10 cellular contexts compared by ENCODE assay signal in genomic region chr1:226603030-226603960, GRCh38. TPM values are rescaled to one million over a fixed set of nuclear protein-coding genes. Genes with fewer than 3 reads are reported as not detected.
DNase-seq lines count a peak whose midpoint lies in the region; ATAC-seq and TF ChIP-seq lines count a peak whose summit lies in the region.
"Had no signal": no experiment of that assay in that cellular context is flagged by ENCODE, and none has a peak within 500 bp of the region (broad histone marks: within the 10 kb centered on the region; RNA-seq: fewer than 3 reads in every experiment).

No MANE protein-coding gene starts in this region.

- TF ChIP-seq CTCF in AG10803 (conservative IDR thresholded peaks at IDR 0.05; ENCODE audit: low read length) (no peak), fibroblast of lung (conservative IDR thresholded peaks at IDR 0.05 in 1 of 2, IDR thresholded peaks at IDR 0.05 in 1 of 2; ENCODE audit: low read depth in 1 of 2, low read length in 2 of 2) (no peak), nephron (IDR thresholded peaks at IDR 0.05; ENCODE audit: unreplicated experiment in 3 of 3) (no peak)

- peaks cover 13% of the 10 kb centered on the region for H3K27me3 ChIP-seq in fibroblast of lung (ENCODE audit: control insufficient read depth, insufficient read depth, low read length)

- peaks cover 46% of the 10 kb centered on the region for H3K4me1 Mint-ChIP-seq in nephron

- peaks cover 13% of the 10 kb centered on the region for H3K4me1 ChIP-seq in fibroblast of lung (ENCODE audit: control insufficient read depth, extremely low read depth, insufficient read depth, low read length)

- H3K4me3 ChIP-seq in AG10803 (ENCODE audit: low read length), result peak overlapping the region; percentile 39
- peak overlapping the region; percentile 24 to 41 (median 30) for H3K4me3 ChIP-seq in fibroblast of lung (replicated peaks in 1 of 4; ENCODE audit: control extremely low read depth in 1 of 4, insufficient read depth in 1 of 4, low read depth in 3 of 4, low read length in 4 of 4)

- H3K9ac ChIP-seq in fibroblast of lung (ENCODE audit: insufficient read depth, low read length), result peak overlapping the region; percentile 38

- peak overlapping the region in 2 of 3 experiments; percentile 43 to 47 for H3K4me3 Mint-ChIP-seq in nephron

- peaks cover 4% of the 10 kb centered on the region for H3K27me3 Mint-ChIP-seq in nephron (ENCODE audit: low read depth)

- peak overlapping the region; percentile 68 for H3K27ac ChIP-seq in fibroblast of lung (ENCODE audit: insufficient read depth, low read length)

- no peaks in the 10 kb centered on the region for H4K20me1 ChIP-seq in fibroblast of lung (ENCODE audit: control insufficient read depth, extremely low read depth, insufficient read depth, low read length)

- DNase-seq in AG10803 (ENCODE audit: low read depth), result peak; percentile 83
- DNase-seq in NCI-H69 (lab: John Stamatoyannopoulos, UW), result peak; percentile 67
- DNase-seq in fibroblast of lung (ENCODE audit: low read depth in 2 of 2), result peak; percentile 10 to 72
- DNase-seq in NCI-H1048 (lab: John Stamatoyannopoulos, UW), result no peak
- no peak for DNase-seq in 8988T
- no peak for DNase-seq in stimulated activated naive CD8-positive, alpha-beta T cell treated with anti-CD3 and anti-CD28 coated beads, Interleukin-15, Interleukin-2, amounts not matched to agents 100 U/mL and 50 U/mL, for 24 hours
- DNase-seq: NCI-H1436 had no signal

- peak overlapping the region; percentile 85 for H3K4me2 ChIP-seq in fibroblast of lung (ENCODE audit: extremely low read depth, insufficient read depth, low read length)

- H3K36me3 ChIP-seq in fibroblast of lung (ENCODE audit: control insufficient read depth, insufficient read depth, low read length), result no peaks in the 10 kb centered on the region

- no peaks in the 10 kb centered on the region for H3K79me2 ChIP-seq in fibroblast of lung (ENCODE audit: control insufficient read depth, insufficient read depth, low read length)

- H3K27ac Mint-ChIP-seq in nephron, result peak overlapping the region; percentile 79 to 96 (median 90)

- H3K36me3 Mint-ChIP-seq in nephron (ENCODE audit: low read depth), result no peaks in the 10 kb centered on the region

- H3K9me3 ChIP-seq in fibroblast of lung (ENCODE audit: control insufficient read depth, insufficient read depth, low read depth, low read length), result no peaks in the 10 kb centered on the region

- ATAC-seq in HG03565 (IDR thresholded peaks at IDR 0.05; ENCODE audit: unreplicated experiment), result no peak
- no peak for ATAC-seq in stimulated activated naive CD8-positive, alpha-beta T cell treated with anti-CD3 and anti-CD28 coated beads, Interleukin-15, Interleukin-2, amounts not matched to agents 100 U/mL and 50 U/mL, for 24 hours
- ATAC-seq: HCT116 had no signal

- H2AFZ ChIP-seq in fibroblast of lung (ENCODE audit: low read length), result peak overlapping the region; percentile 44

- H3K9me3 Mint-ChIP-seq in nephron, result no peaks in the 10 kb centered on the region

RNA-seq across cellular contexts. Expression of gene STUM, which starts 54.7 kb away (rescaled TPM):
- under 0.01 TPM in 1 of 2 replicates, not detected in the other for total RNA-seq in fibroblast of lung
- 0.01 and 0.02 TPM in 2 replicates for polyA plus RNA-seq in fibroblast of lung
- not detected in 2 replicates for polyA plus RNA-seq in fibroblast of lung (2012)
- not detected in 2 replicates for polyA minus RNA-seq in fibroblast of lung (ENCODE audit: low replicate concordance)

Comparison
In these comparisons a context has a peak if more than half of its experiments do, and no peak if none do; other contexts are left out.
1. DNase-seq: peak in AG10803 (single experiment), NCI-H69 (single experiment) and fibroblast of lung (2 of 2); none in NCI-H1048 (single experiment), 8988T (single experiment) and stimulated activated naive CD8-positive, alpha-beta T cell treated with anti-CD3 and anti-CD28 coated beads, Interleukin-15, Interleukin-2, amounts not matched to agents 100 U/mL and 50 U/mL, for 24 hours (single experiment).